In the genomic region with DNA sequence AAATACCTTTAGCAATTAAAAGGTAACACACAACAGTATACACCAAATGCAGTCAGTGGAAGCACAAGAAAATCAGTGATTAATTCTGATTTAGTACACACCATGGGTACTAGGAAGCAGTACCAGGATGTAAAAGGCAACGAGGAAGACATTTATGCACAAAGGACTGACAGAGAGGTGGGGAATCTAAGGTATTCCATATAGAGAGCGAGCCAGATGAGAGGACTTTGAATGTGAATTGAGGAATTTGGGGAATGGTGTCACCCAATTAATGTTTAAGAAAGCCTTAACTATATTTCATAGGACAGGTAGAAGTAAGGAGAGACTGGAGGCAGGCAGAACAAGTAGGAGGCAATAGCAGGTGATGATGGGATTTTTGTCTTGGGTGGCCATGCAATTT, we compare ENCODE assay signal across 1 cellular context.
TF ChIP-seq lines count a peak whose summit lies in the region.

No MANE protein-coding gene starts in this region.

TF ChIP-seq in GM23338, 12 proteins besides CTCF, POLR2A, EP300 and RAD21 (continued from another document):
- TF ChIP-seq, protein P1, sequence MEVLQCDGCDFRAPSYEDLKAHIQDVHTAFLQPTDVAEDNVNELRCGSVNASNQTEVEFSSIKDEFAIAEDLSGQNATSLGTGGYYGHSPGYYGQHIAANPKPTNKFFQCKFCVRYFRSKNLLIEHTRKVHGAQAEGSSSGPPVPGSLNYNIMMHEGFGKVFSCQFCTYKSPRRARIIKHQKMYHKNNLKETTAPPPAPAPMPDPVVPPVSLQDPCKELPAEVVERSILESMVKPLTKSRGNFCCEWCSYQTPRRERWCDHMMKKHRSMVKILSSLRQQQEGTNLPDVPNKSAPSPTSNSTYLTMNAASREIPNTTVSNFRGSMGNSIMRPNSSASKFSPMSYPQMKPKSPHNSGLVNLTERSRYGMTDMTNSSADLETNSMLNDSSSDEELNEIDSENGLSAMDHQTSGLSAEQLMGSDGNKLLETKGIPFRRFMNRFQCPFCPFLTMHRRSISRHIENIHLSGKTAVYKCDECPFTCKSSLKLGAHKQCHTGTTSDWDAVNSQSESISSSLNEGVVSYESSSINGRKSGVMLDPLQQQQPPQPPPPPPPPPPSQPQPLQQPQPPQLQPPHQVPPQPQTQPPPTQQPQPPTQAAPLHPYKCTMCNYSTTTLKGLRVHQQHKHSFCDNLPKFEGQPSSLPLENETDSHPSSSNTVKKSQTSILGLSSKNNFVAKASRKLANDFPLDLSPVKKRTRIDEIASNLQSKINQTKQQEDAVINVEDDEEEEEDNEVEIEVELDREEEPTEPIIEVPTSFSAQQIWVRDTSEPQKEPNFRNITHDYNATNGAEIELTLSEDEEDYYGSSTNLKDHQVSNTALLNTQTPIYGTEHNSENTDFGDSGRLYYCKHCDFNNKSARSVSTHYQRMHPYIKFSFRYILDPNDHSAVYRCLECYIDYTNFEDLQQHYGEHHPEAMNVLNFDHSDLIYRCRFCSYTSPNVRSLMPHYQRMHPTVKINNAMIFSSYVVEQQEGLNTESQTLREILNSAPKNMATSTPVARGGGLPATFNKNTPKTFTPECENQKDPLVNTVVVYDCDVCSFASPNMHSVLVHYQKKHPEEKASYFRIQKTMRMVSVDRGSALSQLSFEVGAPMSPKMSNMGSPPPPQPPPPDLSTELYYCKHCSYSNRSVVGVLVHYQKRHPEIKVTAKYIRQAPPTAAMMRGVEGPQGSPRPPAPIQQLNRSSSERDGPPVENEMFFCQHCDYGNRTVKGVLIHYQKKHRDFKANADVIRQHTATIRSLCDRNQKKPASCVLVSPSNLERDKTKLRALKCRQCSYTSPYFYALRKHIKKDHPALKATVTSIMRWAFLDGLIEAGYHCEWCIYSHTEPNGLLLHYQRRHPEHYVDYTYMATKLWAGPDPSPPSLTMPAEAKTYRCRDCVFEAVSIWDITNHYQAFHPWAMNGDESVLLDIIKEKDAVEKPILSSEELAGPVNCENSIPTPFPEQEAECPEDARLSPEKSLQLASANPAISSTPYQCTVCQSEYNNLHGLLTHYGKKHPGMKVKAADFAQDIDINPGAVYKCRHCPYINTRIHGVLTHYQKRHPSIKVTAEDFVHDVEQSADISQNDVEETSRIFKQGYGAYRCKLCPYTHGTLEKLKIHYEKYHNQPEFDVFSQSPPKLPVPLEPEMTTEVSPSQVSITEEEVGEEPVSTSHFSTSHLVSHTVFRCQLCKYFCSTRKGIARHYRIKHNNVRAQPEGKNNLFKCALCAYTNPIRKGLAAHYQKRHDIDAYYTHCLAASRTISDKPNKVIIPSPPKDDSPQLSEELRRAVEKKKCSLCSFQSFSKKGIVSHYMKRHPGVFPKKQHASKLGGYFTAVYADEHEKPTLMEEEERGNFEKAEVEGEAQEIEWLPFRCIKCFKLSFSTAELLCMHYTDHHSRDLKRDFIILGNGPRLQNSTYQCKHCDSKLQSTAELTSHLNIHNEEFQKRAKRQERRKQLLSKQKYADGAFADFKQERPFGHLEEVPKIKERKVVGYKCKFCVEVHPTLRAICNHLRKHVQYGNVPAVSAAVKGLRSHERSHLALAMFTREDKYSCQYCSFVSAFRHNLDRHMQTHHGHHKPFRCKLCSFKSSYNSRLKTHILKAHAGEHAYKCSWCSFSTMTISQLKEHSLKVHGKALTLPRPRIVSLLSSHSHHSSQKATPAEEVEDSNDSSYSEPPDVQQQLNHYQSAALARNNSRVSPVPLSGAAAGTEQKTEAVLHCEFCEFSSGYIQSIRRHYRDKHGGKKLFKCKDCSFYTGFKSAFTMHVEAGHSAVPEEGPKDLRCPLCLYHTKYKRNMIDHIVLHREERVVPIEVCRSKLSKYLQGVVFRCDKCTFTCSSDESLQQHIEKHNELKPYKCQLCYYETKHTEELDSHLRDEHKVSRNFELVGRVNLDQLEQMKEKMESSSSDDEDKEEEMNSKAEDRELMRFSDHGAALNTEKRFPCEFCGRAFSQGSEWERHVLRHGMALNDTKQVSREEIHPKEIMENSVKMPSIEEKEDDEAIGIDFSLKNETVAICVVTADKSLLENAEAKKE (CRISPR knock-in tag; IDR thresholded peaks at IDR 0.05): no peak
- TF ChIP-seq EZH2 (IDR thresholded peaks at IDR 0.05; ENCODE audit: low read depth, unreplicated experiment) (no peak), ZNF114 (CRISPR knock-in tag; IDR thresholded peaks at IDR 0.05) (no peak), JUNB (IDR thresholded peaks at IDR 0.05; ENCODE audit: unreplicated experiment) (no peak), STAT1 (IDR thresholded peaks at IDR 0.05; ENCODE audit: unreplicated experiment) (no peak), POLR2AphosphoS5 (IDR thresholded peaks at IDR 0.05; ENCODE audit: low read depth) (no peak)
- TF ChIP-seq, protein P2, sequence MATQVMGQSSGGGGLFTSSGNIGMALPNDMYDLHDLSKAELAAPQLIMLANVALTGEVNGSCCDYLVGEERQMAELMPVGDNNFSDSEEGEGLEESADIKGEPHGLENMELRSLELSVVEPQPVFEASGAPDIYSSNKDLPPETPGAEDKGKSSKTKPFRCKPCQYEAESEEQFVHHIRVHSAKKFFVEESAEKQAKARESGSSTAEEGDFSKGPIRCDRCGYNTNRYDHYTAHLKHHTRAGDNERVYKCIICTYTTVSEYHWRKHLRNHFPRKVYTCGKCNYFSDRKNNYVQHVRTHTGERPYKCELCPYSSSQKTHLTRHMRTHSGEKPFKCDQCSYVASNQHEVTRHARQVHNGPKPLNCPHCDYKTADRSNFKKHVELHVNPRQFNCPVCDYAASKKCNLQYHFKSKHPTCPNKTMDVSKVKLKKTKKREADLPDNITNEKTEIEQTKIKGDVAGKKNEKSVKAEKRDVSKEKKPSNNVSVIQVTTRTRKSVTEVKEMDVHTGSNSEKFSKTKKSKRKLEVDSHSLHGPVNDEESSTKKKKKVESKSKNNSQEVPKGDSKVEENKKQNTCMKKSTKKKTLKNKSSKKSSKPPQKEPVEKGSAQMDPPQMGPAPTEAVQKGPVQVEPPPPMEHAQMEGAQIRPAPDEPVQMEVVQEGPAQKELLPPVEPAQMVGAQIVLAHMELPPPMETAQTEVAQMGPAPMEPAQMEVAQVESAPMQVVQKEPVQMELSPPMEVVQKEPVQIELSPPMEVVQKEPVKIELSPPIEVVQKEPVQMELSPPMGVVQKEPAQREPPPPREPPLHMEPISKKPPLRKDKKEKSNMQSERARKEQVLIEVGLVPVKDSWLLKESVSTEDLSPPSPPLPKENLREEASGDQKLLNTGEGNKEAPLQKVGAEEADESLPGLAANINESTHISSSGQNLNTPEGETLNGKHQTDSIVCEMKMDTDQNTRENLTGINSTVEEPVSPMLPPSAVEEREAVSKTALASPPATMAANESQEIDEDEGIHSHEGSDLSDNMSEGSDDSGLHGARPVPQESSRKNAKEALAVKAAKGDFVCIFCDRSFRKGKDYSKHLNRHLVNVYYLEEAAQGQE (IDR thresholded peaks at IDR 0.05; ENCODE audit: unreplicated experiment): no peak
